21 cellular contexts compared by ENCODE assay signal in the genomic region with DNA sequence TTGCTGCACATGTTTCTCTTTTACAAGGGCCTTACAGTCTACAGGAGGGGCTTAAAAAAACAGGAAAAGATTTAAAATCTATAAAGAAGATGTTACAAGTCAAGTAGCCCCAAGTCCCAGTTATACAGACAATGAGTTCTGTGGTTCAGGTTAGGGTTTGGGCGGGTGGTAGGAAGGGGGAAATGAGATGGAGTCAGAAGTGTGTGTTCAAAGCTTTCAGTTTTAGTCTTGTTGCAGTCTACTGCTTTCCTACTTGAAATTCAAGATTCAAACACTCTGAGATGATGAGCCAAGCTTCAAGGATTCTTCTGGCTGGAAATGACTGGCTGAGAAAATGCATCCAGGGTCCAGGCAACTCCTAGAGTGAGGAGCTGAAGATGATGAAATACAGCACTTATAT.
"Had no signal": no experiment of that assay in that cellular context is flagged by ENCODE, and none has a peak within 500 bp of the region (broad histone marks: within the 10 kb centered on the region; RNA-seq: fewer than 3 reads in every experiment).

No MANE protein-coding gene starts in this region.

- H2AFZ ChIP-seq: PC-9 had no signal

- H3K27me3 ChIP-seq: Peyer's patch, SJSA1 had no signal

- DNase-seq: Kasumi-1, MM.1S, NCI-H1092 treated with DMSO at 0.1 percent for 48 hours, NCI-H1436, NCI-H187, NCI-H2029, NCI-H2081 treated with DMSO at 0.1 percent for 48 hours, NCI-H2227 treated with DMSO at 0.1 percent for 48 hours, NCI-H524, NCI-H526 treated with DMSO at 0.1 percent for 48 hours, NCI-H748 treated with DMSO at 0.1 percent for 48 hours, OCI-M1, PC-9, Peyer's patch, SHP77 treated with DMSO at 0.1 percent for 48 hours had no signal

- H3K27ac ChIP-seq: HL-60, KMS-11, PC-9, Peyer's patch, SJSA1, SK-N-MC had no signal

- H3K4me1 ChIP-seq: Peyer's patch, SJSA1 had no signal

- H3K9ac ChIP-seq: KMS-11 had no signal

- ATAC-seq: K562, Right ventricle myocardium inferior had no signal

- H3K4me3 ChIP-seq: K562, PC-9, Peyer's patch, SJSA1, SK-N-MC had no signal

- H3K4me2 ChIP-seq: KMS-11, PC-9 had no signal

- H3K36me3 ChIP-seq: Peyer's patch, SJSA1 had no signal

- H3K9me3 ChIP-seq: Peyer's patch, SJSA1 had no signal
